ENCODE assay signal across 15 cellular contexts in the genomic region with DNA sequence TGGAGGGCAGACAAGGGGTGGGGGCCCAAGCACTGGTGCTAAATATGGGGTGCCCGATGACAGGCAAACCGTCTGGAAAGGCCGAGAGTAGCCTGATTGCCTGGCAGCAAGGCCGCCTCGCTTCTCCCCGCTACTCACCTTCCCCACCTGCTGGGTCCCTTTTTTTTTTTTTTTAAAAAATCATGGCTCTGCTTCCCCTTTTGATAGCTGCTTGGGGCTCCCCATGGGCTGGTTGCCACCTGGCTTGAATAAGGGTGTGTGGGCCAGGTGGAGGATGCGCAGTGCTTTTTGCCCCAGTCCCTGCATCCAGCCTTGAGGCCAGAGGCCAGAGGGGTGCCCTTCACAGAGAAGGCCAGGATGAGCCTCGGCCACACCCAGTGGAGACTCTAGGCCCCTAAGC.
"Had no signal": no experiment of that assay in that cellular context is flagged by ENCODE, and none has a peak within 500 bp of the region (broad histone marks: within the 10 kb centered on the region; RNA-seq: fewer than 3 reads in every experiment).

No MANE protein-coding gene starts in this region.

- H3K9me3 ChIP-seq: gastrocnemius medialis, pancreas, sigmoid colon, thyroid gland, vagina had no signal

- ATAC-seq: activated CD4-positive, alpha-beta T cell treated with anti-CD3 and anti-CD28 coated beads for 36 hours; activated CD8-positive, alpha-beta T cell treated with anti-CD3 and anti-CD28 coated beads for 36 hours; gastrocnemius medialis had no signal

- H3K27me3 ChIP-seq: gastrocnemius medialis, heart right ventricle, neural progenitor cell, pancreas, sigmoid colon, thyroid gland, vagina had no signal

- H3K4me2 ChIP-seq: neural progenitor cell had no signal

- H3K9ac ChIP-seq: neural progenitor cell had no signal

- H2AFZ ChIP-seq: neural progenitor cell had no signal

- H3K36me3 ChIP-seq: gastrocnemius medialis, heart right ventricle, neural progenitor cell, pancreas, sigmoid colon, thyroid gland, vagina had no signal

- H3K4me1 ChIP-seq: gastrocnemius medialis, pancreas had no signal

- DNase-seq: activated CD4-positive, alpha-beta T cell treated with anti-CD3 and anti-CD28 coated beads for 36 hours; activated CD8-positive, alpha-beta memory T cell treated with anti-CD3 and anti-CD28 coated beads, Interleukin-2, amount 50 U/mL, for 4 hours; activated CD8-positive, alpha-beta T cell treated with anti-CD3 and anti-CD28 coated beads for 36 hours; activated gamma-delta T cell; activated naive CD8-positive, alpha-beta T cell treated with anti-CD3 and anti-CD28 coated beads, Interleukin-2, amount 10 ng/mL, durations not matched to agents 7 days and 5 days; activated T-cell treated with anti-CD3 and anti-CD28 coated beads, Interleukin-2, amount 50 U/mL, for 48 hours; heart right ventricle; mammary epithelial cell; sigmoid colon; stimulated activated CD4-positive, alpha-beta T cell treated with anti-CD3 and anti-CD28 coated beads, Interleukin-1b, Interleukin-23, amount 100 ng/mL, for 48 hours; thyroid gland had no signal

- H3K4me3 ChIP-seq: gastrocnemius medialis, heart right ventricle, neural progenitor cell, pancreas, sigmoid colon, thyroid gland, vagina had no signal

- H3K27ac ChIP-seq: gastrocnemius medialis, neural progenitor cell, pancreas, sigmoid colon, thyroid gland, vagina had no signal
